In the genomic region with DNA sequence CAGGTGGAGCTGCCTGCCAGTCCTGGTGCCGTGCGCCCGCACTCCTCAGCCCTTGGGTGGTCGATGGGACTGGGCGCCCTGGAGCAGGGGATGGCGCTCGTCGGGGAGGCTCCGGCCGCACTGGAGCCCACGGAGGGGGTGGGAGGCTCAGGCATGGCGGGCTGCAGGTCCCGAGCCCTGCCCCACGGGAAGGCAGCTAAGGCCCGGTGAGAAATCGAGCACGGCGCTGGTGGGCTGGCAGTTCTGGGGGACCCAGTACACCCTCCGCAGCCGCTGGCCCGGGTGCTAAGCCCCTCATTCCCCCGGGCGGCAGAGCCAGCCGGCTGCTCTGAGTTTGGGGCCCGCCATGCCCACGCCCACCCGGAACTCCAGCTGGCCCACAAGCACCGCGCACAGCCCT, we compare ENCODE assay signal across 2 cellular contexts. TPM values are rescaled to one million over a fixed set of nuclear protein-coding genes. Genes with fewer than 3 reads are reported as not detected.
DNase-seq lines count a peak whose midpoint lies in the region; ATAC-seq and TF ChIP-seq lines count a peak whose summit lies in the region.
"Not testable (repeated sequence)": the region's sequence is repeated elsewhere in the genome, so short reads cannot be mapped to it uniquely, and the experiment has no call there.

No MANE protein-coding gene starts in this region.

- DNase-seq in right cardiac atrium: peak in 2 of 3 donors; percentile 13 to 47
- not testable (repeated sequence) for DNase-seq in testis

- not testable (repeated sequence) for H3K36me3 ChIP-seq in testis (ENCODE audit: low read depth, missing control alignments)

- H3K4me3 ChIP-seq in right cardiac atrium (ENCODE audit: low read length): not testable (repeated sequence)
- H3K4me3 ChIP-seq in testis: peak overlapping the region; percentile 20 to 21

- H3K4me1 ChIP-seq in right cardiac atrium (ENCODE audit: control insufficient read depth, insufficient read depth, low read length); testis: not testable (repeated sequence)

- 95% methylated on average over 29 of the region's 29 CpGs for whole genome bisulfite sequencing in right cardiac atrium
- WGBS in testis, 2 donors: 70 to 91% methylated on average over 13 to 29 of the region's 29 CpGs

- not testable (repeated sequence) for H3K9me3 ChIP-seq in right cardiac atrium (ENCODE audit: control insufficient read depth, low read length); testis

- TF ChIP-seq CTCF in testis (IDR thresholded peaks at IDR 0.05): not testable (repeated sequence)

- intact Hi-C loops in right cardiac atrium (cut with DNase I); testis (cut with DNase I; ENCODE audit: low total_unique reads): not testable (repeated sequence)

- not testable (repeated sequence) for ATAC-seq in right cardiac atrium

- not testable (repeated sequence) for TF ChIP-seq POLR2A in testis (IDR thresholded peaks at IDR 0.05)

- not testable (repeated sequence) for H3K27ac ChIP-seq in right cardiac atrium (ENCODE audit: low read length); testis

- not testable (repeated sequence) for H3K27me3 ChIP-seq in right cardiac atrium (ENCODE audit: control insufficient read depth, insufficient read depth); testis

RNA-seq across cellular contexts. Expression of a gene that starts 36.0 kb away (rescaled TPM):
- total RNA-seq in right cardiac atrium (10 to 100 TPM; 10.3 to 24.0 (median 20.1) TPM), testis (1 to 10 TPM; 5.9 to 6.1 TPM)
- polyA plus RNA-seq in right cardiac atrium (3.9 TPM), testis (ENCODE audit: insufficient read depth, low read depth, low replicate concordance) (2.4 TPM)
